2 cellular contexts compared by ENCODE assay signal in genomic region chr22:20206709-20207215, GRCh38.
A peak's percentile ranks its signal among the peaks of the same experiment; 100 is the strongest.
TF ChIP-seq lines count a peak whose summit lies in the region.

No MANE protein-coding gene starts in this region.

TF ChIP-seq in IMR-90, 13 proteins besides CTCF, POLR2A, EP300 and RAD21:
- no peak for TF ChIP-seq MAFK (IDR thresholded peaks at IDR 0.05; ENCODE audit: low read depth, low read length)
- 0 out of 2 replicates have a peak, but pooled peaks have one; percentile 2 for TF ChIP-seq USF2 (IDR thresholded peaks at IDR 0.05; ENCODE audit: low read depth, low read length)
- TF ChIP-seq CEBPB (IDR thresholded peaks at IDR 0.05; ENCODE audit: low read depth, low read length): no peak
- no peak for TF ChIP-seq SMC3 (IDR thresholded peaks at IDR 0.05; ENCODE audit: low read depth, low read length)

TF ChIP-seq in GM12878, 131 proteins besides CTCF, POLR2A, EP300 and RAD21:
- no peak for TF ChIP-seq MXI1 (IDR thresholded peaks at IDR 0.05; ENCODE audit: low read depth, low read length)
- 0 out of 2 replicates have a peak, but pooled peaks have one; percentile 34 for TF ChIP-seq LARP7 (IDR thresholded peaks at IDR 0.05)
- no peak for TF ChIP-seq DPF2 (IDR thresholded peaks at IDR 0.05)
